8 cellular contexts compared by ENCODE assay signal in genomic region chr3:133547432-133548041, GRCh38. TPM values are rescaled to one million over a fixed set of nuclear protein-coding genes. Genes with fewer than 3 reads are reported as not detected.
DNase-seq lines count a peak whose midpoint lies in the region; ATAC-seq, FAIRE-seq and TF ChIP-seq lines count a peak whose summit lies in the region.
"Had no signal": no experiment of that assay in that cellular context is flagged by ENCODE, and none has a peak within 500 bp of the region (broad histone marks: within the 10 kb centered on the region; RNA-seq: fewer than 3 reads in every experiment).

No MANE protein-coding gene starts in this region.

- H3K79me2 ChIP-seq in HepG2 (ENCODE audit: insufficient read depth, low read length), result no peaks in the 10 kb centered on the region

- H3K4me2 ChIP-seq in HepG2 (ENCODE audit: low read depth, low read length), result peak overlapping the region; percentile 66

- FAIRE-seq in HepG2 (lab: Jason Lieb, UNC), result peak; percentile 36

- ATAC-seq in HepG2, result peak; percentile 57
- no peak for ATAC-seq in HG03460 (IDR thresholded peaks at IDR 0.05; ENCODE audit: unreplicated experiment)

- WGBS in HepG2 (ENCODE audit: low lambda C conversion rate), result 12% methylated on average over 2 of the region's 3 CpGs

- peak overlapping the region; percentile 45; the same call in 1 of the 2 replicates for H3K9ac ChIP-seq in HepG2 (ENCODE audit: insufficient read depth, low read depth, low read length)

- H3K9me3 Mint-ChIP-seq in type B pancreatic cell, result no peaks in the 10 kb centered on the region

- no peaks in the 10 kb centered on the region for H3K27me3 Mint-ChIP-seq in type B pancreatic cell

- H3K4me3 ChIP-seq in HepG2 (replicated peaks in 1 of 3; ENCODE audit: insufficient read depth in 1 of 3, low read depth in 2 of 3, low read length in 3 of 3), result peak overlapping the region in 1 of 3 experiments; percentile 41; a peak in 2 of 6 replicates

- no TSS peak for BruUV-seq in HepG2 (replicated peaks; lab: Mats Ljungman, UMichigan)

- H3K4me1 ChIP-seq in HepG2 (ENCODE audit: insufficient read depth, low read length), result peaks cover 74% of the 10 kb centered on the region

- H3K27me3 ChIP-seq in HepG2 (ENCODE audit: control insufficient read depth in 1 of 2, insufficient read depth in 2 of 2, low read length in 2 of 2), result no peaks in the 10 kb centered on the region; a peak in 1 of 5 replicates

- TF ChIP-seq RAD21 in HepG2 (CRISPR knock-in tag; IDR thresholded peaks at IDR 0.05), result no peak

- intact Hi-C loops in HepG2 (cut with micrococcal nuclease; ENCODE audit: unreplicated experiment), result no loop called here

- in situ Hi-C loops in HepG2 (cut with HindIII; ENCODE audit: extremely low pct_ligation_motif_present, low pct_unique_long_range_greater_than_20kb), result no loop called here

- no peaks in the 10 kb centered on the region for H3K36me3 ChIP-seq in HepG2 (replicated peaks in 1 of 2; ENCODE audit: control insufficient read depth in 1 of 2, insufficient read depth in 2 of 2, low read length in 2 of 2)

- no peak for TF ChIP-seq POLR2A in HepG2 (IDR thresholded peaks at IDR 0.05; ENCODE audit: insufficient read depth in 1 of 2, low read depth in 2 of 2, low read length in 2 of 2)

- CTCF ChIA-PET in HepG2 (lab: Yijun Ruan, JAX; ENCODE audit: low intra/inter-chr PET ratio, low total read pairs), result no interaction called here

- POLR2A ChIA-PET in HepG2 (lab: Yijun Ruan, JAX), result interaction anchor here (0.8 to 2.2 kb wide), 3 partner anchors 25 to 31 kb away, joined by 3 to 19 read pairs (median 3); partner anchors contain the start of gene CDV3

- TF ChIP-seq EP300 in HepG2 (IDR thresholded peaks at IDR 0.05; ENCODE audit: low read depth in 2 of 2, low read length in 2 of 2) (no peak), HepG2 (CRISPR knock-in tag; IDR thresholded peaks at IDR 0.05; ENCODE audit: borderline replicate concordance) (no peak)

- peak overlapping the region; percentile 13 for H3K4me3 Mint-ChIP-seq in type B pancreatic cell

- TF ChIP-seq CTCF in HepG2 (CRISPR knock-in tag; IDR thresholded peaks at IDR 0.05) (no peak), type B pancreatic cell (conservative IDR thresholded peaks at IDR 0.05) (no peak)

- H3K9me3 ChIP-seq in HepG2 (ENCODE audit: low read length), result no peaks in the 10 kb centered on the region

- no peaks in the 10 kb centered on the region for H3K36me3 Mint-ChIP-seq in type B pancreatic cell

- peak overlapping the region; percentile 5 for H3K27ac ChIP-seq in HepG2 (ENCODE audit: extremely low read length, insufficient read depth, low read length)

- peaks cover 8% of the 10 kb centered on the region for H3K4me1 Mint-ChIP-seq in type B pancreatic cell (ENCODE audit: unreplicated experiment)

- no peaks in the 10 kb centered on the region for H4K20me1 ChIP-seq in HepG2 (ENCODE audit: insufficient read depth, low read length)

- no peak overlapping the region for H2AFZ ChIP-seq in HepG2 (ENCODE audit: low read length)

- DNase-seq in M059J (ENCODE audit: low read depth) (peak; percentile 79), cerebellar cortex (ENCODE audit: low spot score) (peak; percentile 34), HepG2 (ENCODE audit: low spot score) (peak; percentile 46), type B pancreatic cell (ENCODE audit: extremely low spot score, unreplicated experiment) (no peak), DMS79 treated with DMSO at 0.1 percent for 48 hours (lab: John Stamatoyannopoulos, UW) (no peak)
- no peak for DNase-seq in activated CD8-positive, alpha-beta memory T cell treated with anti-CD3 and anti-CD28 coated beads, Interleukin-2, amount 50 U/mL, for 48 hours
- DNase-seq: NCI-H2227 treated with DMSO at 0.1 percent for 48 hours had no signal

- H3K27ac Mint-ChIP-seq in type B pancreatic cell, result peak overlapping the region; percentile 71

TF ChIP-seq in HepG2, 621 proteins besides CTCF, POLR2A, EP300 and RAD21 (continues in another document):
- no peak for TF ChIP-seq CREB1 (IDR thresholded peaks at IDR 0.05)
- peak; percentile 17; the same call in 1 of the 2 replicates for TF ChIP-seq CREB1 (CRISPR knock-in tag; IDR thresholded peaks at IDR 0.05)
- peak; percentile 17; the same call in 1 of the 2 replicates for TF ChIP-seq PAXIP1 (CRISPR knock-in tag; conservative IDR thresholded peaks at IDR 0.05)
- TF ChIP-seq MEF2D (CRISPR knock-in tag; IDR thresholded peaks at IDR 0.05), result peak; percentile 34; the same call in 1 of the 2 replicates
- TF ChIP-seq GATAD2A (CRISPR knock-in tag; IDR thresholded peaks at IDR 0.05), result 0 out of 2 replicates have a peak, but pooled peaks have one; percentile 11
- TF ChIP-seq SIX1 (CRISPR knock-in tag; IDR thresholded peaks at IDR 0.05; ENCODE audit: borderline replicate concordance), result no peak
- 0 out of 2 replicates have a peak, but pooled peaks have one; percentile 27 for TF ChIP-seq ZNF292 (CRISPR knock-in tag; IDR thresholded peaks at IDR 0.05; ENCODE audit: borderline replicate concordance, low read depth)
- no peak for TF ChIP-seq ARID2 (CRISPR knock-in tag; IDR thresholded peaks at IDR 0.05; ENCODE audit: borderline replicate concordance)
- TF ChIP-seq TRIM22 (IDR thresholded peaks at IDR 0.05), result no peak
- TF ChIP-seq TEAD3 (CRISPR knock-in tag; optimal IDR thresholded peaks at IDR 0.05; ENCODE audit: borderline replicate concordance), result peak; percentile 12

RNA-seq across cellular contexts. Expression of gene CDV3, which starts 25.9 kb away (rescaled TPM):
- 143 and 202 TPM in 2 replicates for total RNA-seq in M059J (2014; rRNA removed; shearing (Covaris generic))
- total RNA-seq in HepG2 (2016; rRNA removed; fragmentation: Illumina TruSeq; extraction: Trizol) (145 and 190 TPM in 2 replicates), type B pancreatic cell (ENCODE audit: low replicate concordance) (153 and 162 TPM in 2 replicates)
- 29.7 and 31.6 TPM in 2 replicates for total RNA-seq in HepG2 (2016; cell fraction: cytosol; rRNA removed; fragmentation: Illumina TruSeq; extraction: Trizol; ENCODE audit: low read depth)
- 140 and 167 TPM in 2 replicates for total RNA-seq in HepG2 (2016; cell fraction: insoluble cytoplasmic fraction; rRNA removed; fragmentation: Illumina TruSeq; extraction: Trizol)
- 96.9 and 108 TPM in 2 replicates for total RNA-seq in HepG2 (2016; cell fraction: membrane; rRNA removed; fragmentation: Illumina TruSeq; extraction: Trizol)
- 70.3 and 72.0 TPM in 2 replicates for total RNA-seq in HepG2 (2016; cell fraction: nucleus; rRNA removed; fragmentation: Illumina TruSeq; extraction: Trizol)
- 44.9 and 46.6 TPM in 2 replicates for polyA plus RNA-seq in HepG2 (2011; rRNA removed)
- polyA plus RNA-seq in HepG2 (2011; cell fraction: cytosol; rRNA removed), result 20.0 and 35.2 TPM in 2 replicates
- 11.8 and 17.9 TPM in 2 replicates for polyA plus RNA-seq in HepG2 (2011; cell fraction: nucleus; rRNA removed)
- polyA plus RNA-seq in HepG2 (2012), result 98.7 and 98.9 TPM in 2 replicates
- polyA plus RNA-seq in HepG2 (2016; cell fraction: cytosol; fragmentation: Illumina TruSeq; extraction: Trizol; ENCODE audit: low read depth), result 29.7 and 32.6 TPM in 2 replicates
- polyA plus RNA-seq in HepG2 (2016; cell fraction: insoluble cytoplasmic fraction; fragmentation: Illumina TruSeq; extraction: Trizol; ENCODE audit: low read depth), result 154 TPM in 2 replicates
- 62.3 and 67.4 TPM in 2 replicates for polyA plus RNA-seq in HepG2 (2016; cell fraction: membrane; fragmentation: Illumina TruSeq; extraction: Trizol; ENCODE audit: low read depth)
- polyA plus RNA-seq in HepG2 (2016; cell fraction: nucleus; fragmentation: Illumina TruSeq; extraction: Trizol; ENCODE audit: insufficient read depth, low read depth), result 72.4 and 78.4 TPM in 2 replicates
- polyA minus RNA-seq in HepG2 (2011; rRNA and poly(A)+ RNA removed; ENCODE audit: low replicate concordance), result 25.2 and 41.8 TPM in 2 replicates
- polyA minus RNA-seq in HepG2 (2011; cell fraction: cytosol; rRNA and poly(A)+ RNA removed), result 46.6 and 59.2 TPM in 2 replicates
- 35.8 and 50.4 TPM in 2 replicates for polyA minus RNA-seq in HepG2 (2011; cell fraction: nucleus; rRNA and poly(A)+ RNA removed)

Comparison
In these comparisons a context has a peak if more than half of its experiments do, and no peak if none do; other contexts are left out.
1. DNase-seq: peak in M059J (single experiment), cerebellar cortex (single experiment) and HepG2 (single experiment); none in type B pancreatic cell (single experiment), activated CD8-positive, alpha-beta memory T cell treated with anti-CD3 and anti-CD28 coated beads, Interleukin-2, amount 50 U/mL, for 48 hours (single experiment) and DMS79 treated with DMSO at 0.1 percent for 48 hours (single experiment).